Comparison of ENCODE assay signal across 13 cellular contexts in the genomic region with DNA sequence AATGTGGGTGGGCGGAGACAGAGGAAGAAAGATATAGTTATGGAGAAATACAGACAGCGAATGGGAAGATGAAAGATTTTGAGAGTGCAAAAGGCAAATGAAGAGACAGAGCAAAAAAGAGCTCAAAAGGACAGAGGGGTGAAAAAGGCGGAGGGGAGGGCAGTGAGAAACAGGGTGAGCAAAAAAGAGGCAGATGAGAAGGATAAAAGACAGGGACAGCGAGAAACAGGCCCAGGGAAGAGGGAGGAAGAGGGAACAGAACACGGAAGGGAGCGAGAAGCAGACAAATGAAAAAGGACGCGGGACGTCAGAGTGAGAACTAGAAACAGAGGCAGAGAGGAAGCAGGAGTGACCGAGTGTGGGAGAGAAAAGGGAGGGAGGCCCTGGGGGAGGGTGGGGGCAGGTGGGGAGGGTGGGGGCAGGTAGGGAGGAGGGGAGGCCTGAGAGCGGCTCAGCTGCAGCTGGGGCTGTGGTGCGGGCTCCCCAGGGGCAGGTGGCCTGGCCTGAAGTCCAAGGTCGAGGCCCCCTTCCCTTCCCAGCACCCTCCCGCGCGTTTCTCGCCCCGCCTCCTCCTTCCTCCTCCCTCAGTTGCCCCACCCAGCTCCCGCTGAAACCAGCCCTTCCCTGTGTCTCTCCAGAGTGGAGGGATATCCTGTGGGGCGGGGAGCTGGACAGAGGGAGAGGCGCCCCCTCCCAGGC. TPM values are rescaled to one million over a fixed set of nuclear protein-coding genes. Genes with fewer than 3 reads are reported as not detected.
DNase-seq lines count a peak whose midpoint lies in the region; ATAC-seq, FAIRE-seq and TF ChIP-seq lines count a peak whose summit lies in the region.
"Had no signal": no experiment of that assay in that cellular context is flagged by ENCODE, and none has a peak within 500 bp of the region (broad histone marks: within the 10 kb centered on the region; RNA-seq: fewer than 3 reads in every experiment).

No MANE protein-coding gene starts in this region.

- H3K27ac ChIP-seq in A549, result no peak overlapping the region
- H3K27ac ChIP-seq in iPS-18a (ENCODE audit: low read length), result no peak overlapping the region
- H3K27ac ChIP-seq in esophagus muscularis mucosa (replicated peaks in 1 of 4), result no peak overlapping the region

- DNase-seq in A549 (ENCODE audit: low read depth in 1 of 2, low spot score in 1 of 2) (no peak), GM12892 (ENCODE audit: insufficient read length) (peak; percentile 60), SKM-1 treated with dmso at 0.1 percent for 144 hours (lab: John Stamatoyannopoulos, UW; ENCODE audit: unreplicated experiment) (peak; percentile 9), cerebellar nuclear complex (lab: John Stamatoyannopoulos, UW) (no peak), esophagus muscularis mucosa (ENCODE audit: extremely low spot score) (no peak), DMS114 treated with DMSO at 0.1 percent for 48 hours (lab: John Stamatoyannopoulos, UW; ENCODE audit: unreplicated experiment) (no peak)
- no peak for DNase-seq in effector CD8-positive, alpha-beta T cell (lab: John Stamatoyannopoulos, UW)
- DNase-seq: activated CD4-positive, alpha-beta T cell treated with anti-CD3 and anti-CD28 coated beads for 1 hour; effector CD4-positive, alpha-beta T cell; mesenchymal stem cell; NCI-H1436 treated with DMSO at 0.1 percent for 48 hours had no signal

- TF ChIP-seq EP300 in A549 (IDR thresholded peaks at IDR 0.05), result no peak
- no peak for TF ChIP-seq EP300 in esophagus muscularis mucosa (IDR thresholded peaks at IDR 0.05)

- no peak overlapping the region for H3K9ac ChIP-seq in iPS-18a (ENCODE audit: low read length)

- CTCF ChIA-PET in A549 (lab: Yijun Ruan, JAX), result interaction anchor here (1.1 to 2.8 kb wide), 2 partner anchors 37 to 102 kb away, joined by 4 to 11 read pairs; no protein-coding TSS in a partner anchor

- H3K27me3 ChIP-seq in iPS-18a (ENCODE audit: control insufficient read depth, insufficient read depth, low read length) (peaks cover 50% of the 10 kb centered on the region), esophagus muscularis mucosa (peaks cover 0 to 84% (median 28%) of the 10 kb centered on the region in 4 donors)

- no peaks in the 10 kb centered on the region; the same call in 2 of the 3 replicates for H3K9me3 ChIP-seq in A549
- no peaks in the 10 kb centered on the region for H3K9me3 ChIP-seq in iPS-18a (ENCODE audit: control insufficient read depth, low read depth, low read length)
- no peaks in the 10 kb centered on the region for H3K9me3 ChIP-seq in esophagus muscularis mucosa

- TF ChIP-seq POLR2A in A549 (IDR thresholded peaks at IDR 0.05; ENCODE audit: low read length), result no peak
- no peak for TF ChIP-seq POLR2A in GM12892 (IDR thresholded peaks at IDR 0.05; ENCODE audit: low read depth, low read length)
- TF ChIP-seq POLR2A in esophagus muscularis mucosa (IDR thresholded peaks at IDR 0.05; ENCODE audit: low read depth), result no peak

- TF ChIP-seq CTCF in A549 (IDR thresholded peaks at IDR 0.05), result no peak
- TF ChIP-seq CTCF in esophagus muscularis mucosa (IDR thresholded peaks at IDR 0.05), result no peak

- H3K4me2 ChIP-seq in A549, result peak overlapping the region; percentile 49

- FAIRE-seq in A549 (lab: Jason Lieb, UNC) (no peak), GM12892 (lab: Jason Lieb, UNC) (peak; percentile 68)

- no peaks in the 10 kb centered on the region for H3K36me3 ChIP-seq in iPS-18a (ENCODE audit: control insufficient read depth, low read depth, low read length)
- H3K36me3 ChIP-seq in esophagus muscularis mucosa, result no peaks in the 10 kb centered on the region

- H3K4me3 ChIP-seq in A549, result no peak overlapping the region
- peak overlapping the region; percentile 51 for H3K4me3 ChIP-seq in iPS-18a (ENCODE audit: low read length)
- peak overlapping the region in 2 of 4 donors; percentile 9 to 34 for H3K4me3 ChIP-seq in esophagus muscularis mucosa

- POLR2A ChIA-PET in A549 (lab: Yijun Ruan, JAX), result interaction anchor here (0.8 kb wide), 1 partner anchor 17 kb away, joined by 5 read pairs; no protein-coding TSS in a partner anchor

- no peak for TF ChIP-seq RAD21 in A549 (conservative IDR thresholded peaks at IDR 0.05 in 1 of 2, IDR thresholded peaks at IDR 0.05 in 1 of 2)

- no peak for ATAC-seq in A549

- H3K4me1 ChIP-seq in A549 (peaks cover 13% of the 10 kb centered on the region; the same call in 1 of the 3 replicates), iPS-18a (ENCODE audit: control insufficient read depth, low read depth, low read length) (peaks cover 8% of the 10 kb centered on the region), esophagus muscularis mucosa (peaks cover 3 to 21% (median 19%) of the 10 kb centered on the region in 4 donors)

- intact Hi-C loops in esophagus muscularis mucosa (cut with DNase I), result no loop called here

- WGBS in A549 (ENCODE audit: missing lambda C conversion rate), result 41% methylated on average over 21 of the region's 21 CpGs
- WGBS in esophagus muscularis mucosa, result 4% methylated on average over 18 of the region's 21 CpGs

TF ChIP-seq in A549, 52 proteins besides CTCF, POLR2A, EP300 and RAD21 (continues in another document):
- no peak for TF ChIP-seq PHF8 (IDR thresholded peaks at IDR 0.05; ENCODE audit: borderline replicate concordance, low read depth)
- no peak for TF ChIP-seq KDM5A (IDR thresholded peaks at IDR 0.05)
- TF ChIP-seq, protein P1, sequence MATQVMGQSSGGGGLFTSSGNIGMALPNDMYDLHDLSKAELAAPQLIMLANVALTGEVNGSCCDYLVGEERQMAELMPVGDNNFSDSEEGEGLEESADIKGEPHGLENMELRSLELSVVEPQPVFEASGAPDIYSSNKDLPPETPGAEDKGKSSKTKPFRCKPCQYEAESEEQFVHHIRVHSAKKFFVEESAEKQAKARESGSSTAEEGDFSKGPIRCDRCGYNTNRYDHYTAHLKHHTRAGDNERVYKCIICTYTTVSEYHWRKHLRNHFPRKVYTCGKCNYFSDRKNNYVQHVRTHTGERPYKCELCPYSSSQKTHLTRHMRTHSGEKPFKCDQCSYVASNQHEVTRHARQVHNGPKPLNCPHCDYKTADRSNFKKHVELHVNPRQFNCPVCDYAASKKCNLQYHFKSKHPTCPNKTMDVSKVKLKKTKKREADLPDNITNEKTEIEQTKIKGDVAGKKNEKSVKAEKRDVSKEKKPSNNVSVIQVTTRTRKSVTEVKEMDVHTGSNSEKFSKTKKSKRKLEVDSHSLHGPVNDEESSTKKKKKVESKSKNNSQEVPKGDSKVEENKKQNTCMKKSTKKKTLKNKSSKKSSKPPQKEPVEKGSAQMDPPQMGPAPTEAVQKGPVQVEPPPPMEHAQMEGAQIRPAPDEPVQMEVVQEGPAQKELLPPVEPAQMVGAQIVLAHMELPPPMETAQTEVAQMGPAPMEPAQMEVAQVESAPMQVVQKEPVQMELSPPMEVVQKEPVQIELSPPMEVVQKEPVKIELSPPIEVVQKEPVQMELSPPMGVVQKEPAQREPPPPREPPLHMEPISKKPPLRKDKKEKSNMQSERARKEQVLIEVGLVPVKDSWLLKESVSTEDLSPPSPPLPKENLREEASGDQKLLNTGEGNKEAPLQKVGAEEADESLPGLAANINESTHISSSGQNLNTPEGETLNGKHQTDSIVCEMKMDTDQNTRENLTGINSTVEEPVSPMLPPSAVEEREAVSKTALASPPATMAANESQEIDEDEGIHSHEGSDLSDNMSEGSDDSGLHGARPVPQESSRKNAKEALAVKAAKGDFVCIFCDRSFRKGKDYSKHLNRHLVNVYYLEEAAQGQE (IDR thresholded peaks at IDR 0.05), result no peak
- TF ChIP-seq CHD4 (IDR thresholded peaks at IDR 0.05; ENCODE audit: borderline replicate concordance), result no peak

RNA-seq across cellular contexts. Expression of a gene that starts 2.9 kb away (rescaled TPM):
- polyA plus RNA-seq in A549 (2011; rRNA removed), result 0.25 and 0.30 TPM in 2 replicates
- polyA plus RNA-seq in A549 (2012; cell fraction: cytosol; rRNA removed), result 0.11 and 0.12 TPM in 2 replicates
- 0.07 and 0.12 TPM in 2 replicates for polyA plus RNA-seq in A549 (2012; cell fraction: nucleus; rRNA removed)
- not detected in 3 replicates for polyA plus RNA-seq in A549 (2017; fragmentation: RNase III; extraction: RNeasy Plus Mini Kit Qiagen cat#74134 plus additional on column Dnase treatment)
- polyA minus RNA-seq in A549 (2011; rRNA and poly(A)+ RNA removed), result 0.97 TPM in 1 of 2 replicates, not detected in the other
- 33.5 TPM for polyA plus RNA-seq in GM12892 (2012; ENCODE audit: missing spikeins)
- not detected for total RNA-seq in esophagus muscularis mucosa
- total RNA-seq: G401 had no signal

RNA-seq across cellular contexts. Expression of a gene that starts 12.7 kb away (rescaled TPM):
- not detected in 2 replicates for polyA plus RNA-seq in A549 (2011; rRNA removed)
- polyA plus RNA-seq in A549 (2012; cell fraction: cytosol; rRNA removed), result not detected in 2 replicates
- polyA plus RNA-seq in A549 (2012; cell fraction: nucleus; rRNA removed), result not detected in 2 replicates
- not detected in 3 replicates for polyA plus RNA-seq in A549 (2017; fragmentation: RNase III; extraction: RNeasy Plus Mini Kit Qiagen cat#74134 plus additional on column Dnase treatment)
- polyA minus RNA-seq in A549 (2011; rRNA and poly(A)+ RNA removed), result not detected in 2 replicates
- not detected for polyA plus RNA-seq in GM12892 (2012; ENCODE audit: missing spikeins)
- total RNA-seq in esophagus muscularis mucosa, result not detected
- total RNA-seq: G401 had no signal

RNA-seq across cellular contexts. Expression of a gene that starts 30.5 kb away (rescaled TPM):
- polyA plus RNA-seq in A549 (2011; rRNA removed) (not detected in 2 replicates), A549 (2017; fragmentation: RNase III; extraction: RNeasy Plus Mini Kit Qiagen cat#74134 plus additional on column Dnase treatment) (not detected in 3 replicates)
- not detected in 2 replicates for polyA plus RNA-seq in A549 (2012; cell fraction: cytosol; rRNA removed)
- not detected in 2 replicates for polyA plus RNA-seq in A549 (2012; cell fraction: nucleus; rRNA removed)
- polyA minus RNA-seq in A549 (2011; rRNA and poly(A)+ RNA removed), result not detected in 2 replicates
- polyA plus RNA-seq in GM12892 (2012; ENCODE audit: missing spikeins), result not detected
- total RNA-seq in esophagus muscularis mucosa, result not detected
- total RNA-seq: G401 had no signal

RNA-seq across cellular contexts. Expression of a gene that starts 34.0 kb away (rescaled TPM):
- not detected in 2 replicates for polyA plus RNA-seq in A549 (2011; rRNA removed)
- polyA plus RNA-seq in A549 (2012; cell fraction: cytosol; rRNA removed), result not detected in 2 replicates
- not detected in 2 replicates for polyA plus RNA-seq in A549 (2012; cell fraction: nucleus; rRNA removed)
- polyA plus RNA-seq in A549 (2017; fragmentation: RNase III; extraction: RNeasy Plus Mini Kit Qiagen cat#74134 plus additional on column Dnase treatment), result not detected in 3 replicates
- polyA minus RNA-seq in A549 (2011; rRNA and poly(A)+ RNA removed), result not detected in 2 replicates
- polyA plus RNA-seq in GM12892 (2012; ENCODE audit: missing spikeins), result 0.21 TPM
- total RNA-seq in esophagus muscularis mucosa, result not detected
- total RNA-seq: G401 had no signal

RNA-seq across cellular contexts. Expression of a gene that starts 50.4 kb away (rescaled TPM):
- polyA plus RNA-seq in A549 (2011; rRNA removed) (not detected in 2 replicates), A549 (2017; fragmentation: RNase III; extraction: RNeasy Plus Mini Kit Qiagen cat#74134 plus additional on column Dnase treatment) (not detected in 3 replicates)
- not detected in 2 replicates for polyA plus RNA-seq in A549 (2012; cell fraction: cytosol; rRNA removed)
- polyA plus RNA-seq in A549 (2012; cell fraction: nucleus; rRNA removed), result not detected in 2 replicates
- not detected in 2 replicates for polyA minus RNA-seq in A549 (2011; rRNA and poly(A)+ RNA removed)
- not detected for polyA plus RNA-seq in GM12892 (2012; ENCODE audit: missing spikeins)
- total RNA-seq in esophagus muscularis mucosa, result not detected
- total RNA-seq: G401 had no signal

Comparison
In these comparisons a context has a peak if more than half of its experiments do, and no peak if none do; other contexts are left out.
1. DNase-seq: peak in GM12892 (single experiment) and SKM-1 treated with dmso at 0.1 percent for 144 hours (single experiment); none in A549 (0 of 2), cerebellar nuclear complex (0 of 2), esophagus muscularis mucosa (single experiment), effector CD8-positive, alpha-beta T cell (single experiment) and DMS114 treated with DMSO at 0.1 percent for 48 hours (single experiment).